Comparison of ENCODE assay signal across 9 cellular contexts in the genomic region with DNA sequence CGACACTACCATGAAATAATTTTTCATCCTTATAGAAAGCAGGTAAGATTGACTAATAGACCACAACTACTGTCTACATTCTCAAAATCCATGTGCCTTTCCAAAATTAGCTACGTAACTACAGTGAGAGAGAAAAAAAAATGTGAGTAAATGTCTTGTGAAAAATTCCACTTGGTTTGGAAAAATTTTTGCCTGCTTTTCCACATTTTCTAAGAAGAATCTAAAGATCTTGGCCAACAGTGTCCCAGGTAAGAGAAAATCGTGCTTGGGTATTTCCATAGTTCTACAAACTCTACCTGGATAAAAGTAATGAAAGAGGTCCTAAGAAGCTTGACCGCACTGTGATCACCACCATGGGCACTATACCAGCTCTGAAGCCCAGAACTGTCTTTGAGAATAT. TPM values are rescaled to one million over a fixed set of nuclear protein-coding genes. Genes with fewer than 3 reads are reported as not detected.
A peak's percentile ranks its signal among the peaks of the same experiment; 100 is the strongest.
DNase-seq lines count a peak whose midpoint lies in the region; ATAC-seq and TF ChIP-seq lines count a peak whose summit lies in the region.
"Had no signal": no experiment of that assay in that cellular context is flagged by ENCODE, and none has a peak within 500 bp of the region (broad histone marks: within the 10 kb centered on the region; RNA-seq: fewer than 3 reads in every experiment).

No MANE protein-coding gene starts in this region.

- no peaks in the 10 kb centered on the region for H3K9me3 Mint-ChIP-seq in activated CD8-positive, alpha-beta memory T cell treated with anti-CD3 and anti-CD28 coated beads, Interleukin-2, amount 10 ng/mL, durations not matched to agents 7 days and 5 days (ENCODE audit: low read depth)
- no peaks in the 10 kb centered on the region for H3K9me3 Mint-ChIP-seq in activated T-helper 2 cell treated with anti-CD3 and anti-CD28 coated beads, Interferon-gamma antibody, Interleukin-2, Interleukin-4, amounts not matched to agents 10 μg/mL and 5 μg/mL and 100 μg/mL, durations not matched to agents 14 hours and 24 hours and 36 hours

- 89 to 94% (median 92%) methylated on average over 4 of the region's 4 CpGs for WGBS in stomach, 5 donors

- TF ChIP-seq CTCF in left lung (IDR thresholded peaks at IDR 0.05), result no peak
- TF ChIP-seq CTCF in stomach (IDR thresholded peaks at IDR 0.05), result no peak

- TF ChIP-seq POLR2A in stomach (IDR thresholded peaks at IDR 0.05), result no peak

- H3K36me3 ChIP-seq in left lung (no peaks in the 10 kb centered on the region), stomach (no peaks in the 10 kb centered on the region)

- intact Hi-C loops in activated T-helper 2 cell treated with anti-CD3 and anti-CD28 coated beads, Interferon-gamma antibody, Interleukin-2, Interleukin-4, amounts not matched to agents 10 μg/mL and 5 μg/mL and 100 μg/mL, durations not matched to agents 14 hours and 24 hours and 36 hours (cut with micrococcal nuclease), result loop anchor here (2.0 to 10.0 kb wide), 3 partner anchors 14 to 754 kb away; no protein-coding TSS in a partner anchor
- intact Hi-C loops in left lung (cut with DNase I), result loop anchor here in 1 of 2 donors (10.0 kb wide), 1 partner anchor 136 kb away; the partner anchor contains the start of gene HPF1
- intact Hi-C loops in stomach (cut with DNase I; ENCODE audit: low total_unique reads), result no loop called here

- H3K9me3 ChIP-seq in left lung (no peaks in the 10 kb centered on the region), stomach (no peaks in the 10 kb centered on the region)

- no peaks in the 10 kb centered on the region for H3K27me3 ChIP-seq in left lung
- H3K27me3 ChIP-seq in stomach, result no peaks in the 10 kb centered on the region

- peaks cover 57% of the 10 kb centered on the region for H3K4me1 Mint-ChIP-seq in activated CD8-positive, alpha-beta memory T cell treated with anti-CD3 and anti-CD28 coated beads, Interleukin-2, amount 10 ng/mL, durations not matched to agents 7 days and 5 days
- H3K4me1 Mint-ChIP-seq in activated T-helper 2 cell treated with anti-CD3 and anti-CD28 coated beads, Interferon-gamma antibody, Interleukin-2, Interleukin-4, amounts not matched to agents 10 μg/mL and 5 μg/mL and 100 μg/mL, durations not matched to agents 14 hours and 24 hours and 36 hours (ENCODE audit: low read depth), result peaks cover 60% of the 10 kb centered on the region

- DNase-seq in activated CD8-positive, alpha-beta memory T cell treated with anti-CD3 and anti-CD28 coated beads, Interleukin-2, amount 10 ng/mL, durations not matched to agents 7 days and 5 days, result no peak
- no peak for DNase-seq in activated CD8-positive, alpha-beta memory T cell treated with anti-CD3 and anti-CD28 coated beads, Interleukin-2, amount 50 U/mL, for 48 hours
- DNase-seq in activated T-helper 2 cell treated with anti-CD3 and anti-CD28 coated beads, Interferon-gamma antibody, Interleukin-2, Interleukin-4, amounts not matched to agents 10 μg/mL and 5 μg/mL and 100 μg/mL, durations not matched to agents 14 hours and 24 hours and 36 hours (ENCODE audit: low spot score), result no peak
- no peak for DNase-seq in left lung
- DNase-seq in stomach, result no peak
- DNase-seq in COR-L47 (lab: John Stamatoyannopoulos, UW), result no peak
- DNase-seq in dermis blood vessel endothelial cell, result no peak
- DNase-seq: NCI-H187 treated with DMSO at 0.1 percent for 48 hours had no signal

- TF ChIP-seq EP300 in stomach (IDR thresholded peaks at IDR 0.05), result no peak

- ATAC-seq in activated CD8-positive, alpha-beta memory T cell treated with anti-CD3 and anti-CD28 coated beads, Interleukin-2, amount 10 ng/mL, durations not matched to agents 7 days and 5 days, result no peak
- ATAC-seq in left lung (no peak), GM18517 (IDR thresholded peaks at IDR 0.05; ENCODE audit: unreplicated experiment) (no peak)

- H3K27me3 Mint-ChIP-seq in activated CD8-positive, alpha-beta memory T cell treated with anti-CD3 and anti-CD28 coated beads, Interleukin-2, amount 10 ng/mL, durations not matched to agents 7 days and 5 days, result no peaks in the 10 kb centered on the region
- no peaks in the 10 kb centered on the region for H3K27me3 Mint-ChIP-seq in activated T-helper 2 cell treated with anti-CD3 and anti-CD28 coated beads, Interferon-gamma antibody, Interleukin-2, Interleukin-4, amounts not matched to agents 10 μg/mL and 5 μg/mL and 100 μg/mL, durations not matched to agents 14 hours and 24 hours and 36 hours (ENCODE audit: low read depth)

- H3K4me1 ChIP-seq in left lung (peaks cover 4 to 28% of the 10 kb centered on the region in 2 donors), stomach (peaks cover 0 to 37% (median 19%) of the 10 kb centered on the region in 4 donors)

- peak overlapping the region in 1 of 2 donors; percentile 50 for H3K4me3 ChIP-seq in left lung
- H3K4me3 ChIP-seq in stomach, result peak overlapping the region in 3 of 4 donors; percentile 58 to 68 (median 61)

- peak overlapping the region; percentile 100 for H3K4me3 Mint-ChIP-seq in activated CD8-positive, alpha-beta memory T cell treated with anti-CD3 and anti-CD28 coated beads, Interleukin-2, amount 10 ng/mL, durations not matched to agents 7 days and 5 days
- H3K4me3 Mint-ChIP-seq in activated T-helper 2 cell treated with anti-CD3 and anti-CD28 coated beads, Interferon-gamma antibody, Interleukin-2, Interleukin-4, amounts not matched to agents 10 μg/mL and 5 μg/mL and 100 μg/mL, durations not matched to agents 14 hours and 24 hours and 36 hours (ENCODE audit: low read depth), result peak overlapping the region; percentile 99

- H3K27ac ChIP-seq in left lung (peak overlapping the region; percentile 93 to 95), stomach (peak overlapping the region in 4 of 5 donors; percentile 95 to 97 (median 96))

- CTCF ChIA-PET in activated CD8-positive, alpha-beta memory T cell treated with anti-CD3 and anti-CD28 coated beads, Interleukin-2, amount 10 ng/mL, durations not matched to agents 7 days and 5 days (lab: Charles Lee), result interaction anchor here (0.9 to 3.3 kb wide), 4 partner anchors 8 to 126 kb away, joined by 3 to 11 read pairs (median 6); no protein-coding TSS in a partner anchor

- H3K36me3 Mint-ChIP-seq in activated CD8-positive, alpha-beta memory T cell treated with anti-CD3 and anti-CD28 coated beads, Interleukin-2, amount 10 ng/mL, durations not matched to agents 7 days and 5 days, result peaks cover 6% of the 10 kb centered on the region
- peaks cover 5% of the 10 kb centered on the region for H3K36me3 Mint-ChIP-seq in activated T-helper 2 cell treated with anti-CD3 and anti-CD28 coated beads, Interferon-gamma antibody, Interleukin-2, Interleukin-4, amounts not matched to agents 10 μg/mL and 5 μg/mL and 100 μg/mL, durations not matched to agents 14 hours and 24 hours and 36 hours (ENCODE audit: low read depth)

- peak overlapping the region; percentile 100 for H3K27ac Mint-ChIP-seq in activated CD8-positive, alpha-beta memory T cell treated with anti-CD3 and anti-CD28 coated beads, Interleukin-2, amount 10 ng/mL, durations not matched to agents 7 days and 5 days
- peak overlapping the region; percentile 99 for H3K27ac Mint-ChIP-seq in activated T-helper 2 cell treated with anti-CD3 and anti-CD28 coated beads, Interferon-gamma antibody, Interleukin-2, Interleukin-4, amounts not matched to agents 10 μg/mL and 5 μg/mL and 100 μg/mL, durations not matched to agents 14 hours and 24 hours and 36 hours

RNA-seq across cellular contexts. Expression of gene CLCN3, which starts 1.4 kb away (rescaled TPM):
- total RNA-seq in activated CD8-positive, alpha-beta memory T cell treated with anti-CD3 and anti-CD28 coated beads, Interleukin-2, amount 10 ng/mL, durations not matched to agents 7 days and 5 days, result 10 to 100 TPM; 21.5 to 22.8 TPM
- total RNA-seq in activated T-helper 2 cell treated with anti-CD3 and anti-CD28 coated beads, Interferon-gamma antibody, Interleukin-2, Interleukin-4, amounts not matched to agents 10 μg/mL and 5 μg/mL and 100 μg/mL, durations not matched to agents 14 hours and 24 hours and 36 hours, result 23.8 and 25.6 TPM in 2 replicates
- 10 to 100 TPM; 48.1 to 49.4 TPM for total RNA-seq in left lung
- total RNA-seq in stomach, result 100 to 1,000 TPM in 1 of 5 donors, 10 to 100 TPM in 3, 1 to 10 TPM in 1; 2.3 to 228 (median 34.1) TPM
- polyA plus RNA-seq in stomach, result 1 to 10 TPM; 6.5 to 7.3 (median 7.1) TPM
- total RNA-seq in dermis blood vessel endothelial cell, result 91.6 and 130 TPM in 2 replicates

RNA-seq across cellular contexts. Expression of gene NEK1, which starts 6.6 kb away (rescaled TPM):
- total RNA-seq in activated CD8-positive, alpha-beta memory T cell treated with anti-CD3 and anti-CD28 coated beads, Interleukin-2, amount 10 ng/mL, durations not matched to agents 7 days and 5 days, result 10 to 100 TPM; 12.9 to 21.6 TPM
- total RNA-seq in activated T-helper 2 cell treated with anti-CD3 and anti-CD28 coated beads, Interferon-gamma antibody, Interleukin-2, Interleukin-4, amounts not matched to agents 10 μg/mL and 5 μg/mL and 100 μg/mL, durations not matched to agents 14 hours and 24 hours and 36 hours, result 9.4 and 11.1 TPM in 2 replicates
- 10 to 100 TPM; 13.2 to 14.1 TPM for total RNA-seq in left lung
- 10 to 100 TPM in 2 of 5 donors, 1 to 10 TPM in 3; 1.2 to 28.6 (median 8.0) TPM for total RNA-seq in stomach
- polyA plus RNA-seq in stomach, result 1 to 10 TPM; 3.8 to 5.8 (median 5.2) TPM
- total RNA-seq in dermis blood vessel endothelial cell, result 7.8 and 13.4 TPM in 2 replicates
